Comparison of ENCODE assay signal across 1 cellular context in the genomic region with DNA sequence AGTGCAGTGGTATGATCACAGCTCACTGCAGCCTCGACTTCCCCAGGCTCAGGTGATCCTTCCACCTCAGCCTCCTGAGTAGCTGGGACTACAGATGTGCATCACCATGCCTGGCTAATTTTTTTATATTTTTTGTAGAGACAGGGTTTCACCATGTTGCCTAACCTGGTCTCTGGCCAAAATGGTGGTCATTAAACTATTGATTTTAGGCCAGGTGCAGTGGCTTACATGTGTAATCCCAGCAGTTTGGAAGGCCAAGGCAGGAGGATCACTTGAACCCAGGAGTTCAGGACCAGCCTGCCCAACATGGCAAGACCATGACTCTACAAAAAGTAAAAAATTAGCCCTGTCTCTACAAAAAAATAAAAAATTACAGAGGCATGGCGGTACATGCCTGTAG. TPM values are rescaled to one million over a fixed set of nuclear protein-coding genes. Genes with fewer than 3 reads are reported as not detected.
"Had no signal": no experiment of that assay in that cellular context is flagged by ENCODE, and none has a peak within 500 bp of the region (broad histone marks: within the 10 kb centered on the region; RNA-seq: fewer than 3 reads in every experiment).

No MANE protein-coding gene starts in this region.

RNA-seq across cellular contexts. Expression of a gene that starts 31.2 kb away (rescaled TPM):
- total RNA-seq: smooth muscle cell had no signal
